ENCODE assay signal across 20 cellular contexts in the genomic region with DNA sequence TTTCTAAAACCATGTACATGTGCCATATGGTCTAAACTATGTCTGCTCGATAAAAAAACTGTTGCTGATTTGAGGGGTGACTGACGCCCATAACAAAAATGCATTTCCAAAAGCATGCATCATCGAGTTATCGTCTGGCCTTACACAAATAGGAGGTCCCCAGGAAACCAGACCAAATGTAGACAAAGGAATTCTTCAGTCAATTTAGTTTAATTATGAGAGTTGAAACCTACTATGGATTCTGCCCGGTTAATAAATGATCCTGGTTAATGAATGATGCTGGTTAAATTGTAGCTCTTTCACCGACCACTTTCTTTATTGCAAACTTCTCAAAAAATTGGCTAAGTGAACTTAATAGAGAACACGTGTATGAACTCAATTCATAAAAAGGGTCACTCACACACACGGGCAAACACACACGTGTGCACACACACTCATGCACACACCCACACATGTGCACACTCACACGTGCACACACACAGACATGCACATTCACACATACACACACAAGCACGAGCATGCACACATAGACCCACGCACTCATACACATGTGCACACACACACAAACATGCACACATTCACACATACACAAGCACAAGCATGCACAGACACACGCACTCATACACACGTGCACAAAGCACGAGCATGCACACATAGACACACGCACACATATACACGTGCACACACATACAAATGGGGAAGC. TPM values are rescaled to one million over a fixed set of nuclear protein-coding genes. Genes with fewer than 3 reads are reported as not detected.
DNase-seq lines count a peak whose midpoint lies in the region; ATAC-seq, FAIRE-seq and TF ChIP-seq lines count a peak whose summit lies in the region.
"Had no signal": no experiment of that assay in that cellular context is flagged by ENCODE, and none has a peak within 500 bp of the region (broad histone marks: within the 10 kb centered on the region; RNA-seq: fewer than 3 reads in every experiment).

No MANE protein-coding gene starts in this region.

- H3K4me1 ChIP-seq in osteoblast (ENCODE audit: insufficient read depth, low read length), result no peaks in the 10 kb centered on the region
- H3K4me1 ChIP-seq: BE2C had no signal

- H4K20me1 ChIP-seq in osteoblast (ENCODE audit: insufficient read depth, low read length), result no peaks in the 10 kb centered on the region

- H3K36me3 ChIP-seq in bronchial epithelial cell (ENCODE audit: control insufficient read depth, insufficient read depth, low read length) (no peaks in the 10 kb centered on the region), osteoblast (ENCODE audit: insufficient read depth, low read length) (no peaks in the 10 kb centered on the region)
- H3K36me3 ChIP-seq: BE2C had no signal

- H3K27ac ChIP-seq in osteoblast (ENCODE audit: low read depth, low read length), result no peak overlapping the region

- H3K4me2 ChIP-seq in osteoblast (ENCODE audit: insufficient read depth, low read length), result no peak overlapping the region
- H3K4me2 ChIP-seq: GM23338 had no signal

- DNase-seq in bronchial epithelial cell (ENCODE audit: low read depth) (no peak), kidney tubule cell (ENCODE audit: low spot score) (peak; percentile 32), osteoblast (ENCODE audit: insufficient read length, low spot score, missing footprints) (peak; percentile 62), GM03348 (ENCODE audit: low spot score) (no peak)
- DNase-seq in activated T-cell treated with anti-CD3 and anti-CD28 coated beads, Interleukin-2, amount 50 U/mL, for 48 hours, result no peak
- DNase-seq: ACHN; BE2C; C1 segment of cervical spinal cord; CD4-positive, CD25-positive, alpha-beta regulatory T cell; CD8-positive, alpha-beta memory T cell; COR-L47; H7; KG1 had no signal

- no peak overlapping the region for H2AFZ ChIP-seq in osteoblast (ENCODE audit: low read length)
- H2AFZ ChIP-seq: GM23338 had no signal

- FAIRE-seq in bronchial epithelial cell (lab: Jason Lieb, UNC), result peak; percentile 95
- FAIRE-seq: A204.1, D721Med, G401.6 had no signal

- H3K27me3 ChIP-seq in bronchial epithelial cell (ENCODE audit: control insufficient read depth, insufficient read depth, low read length) (no peaks in the 10 kb centered on the region), osteoblast (ENCODE audit: insufficient read depth, low read length) (no peaks in the 10 kb centered on the region)

- no peaks in the 10 kb centered on the region for H3K79me2 ChIP-seq in osteoblast (ENCODE audit: insufficient read depth, low read length)

- ATAC-seq in GM21423 (IDR thresholded peaks at IDR 0.05; ENCODE audit: unreplicated experiment), result no peak
- no peak for ATAC-seq in HG03378 (IDR thresholded peaks at IDR 0.05; ENCODE audit: unreplicated experiment)
- ATAC-seq: GM23338, HCT116 had no signal

- H3K4me3 ChIP-seq in bronchial epithelial cell (ENCODE audit: low read depth, low read length) (no peak overlapping the region), osteoblast (ENCODE audit: insufficient read depth, low read length) (no peak overlapping the region)
- H3K4me3 ChIP-seq: GM23338 had no signal

- TF ChIP-seq CTCF in bronchial epithelial cell (IDR thresholded peaks at IDR 0.05; ENCODE audit: insufficient read depth, low read length, severe bottlenecking), result no peak
- no peak for TF ChIP-seq CTCF in osteoblast (IDR thresholded peaks at IDR 0.05; ENCODE audit: extremely low read depth, low read depth, low read length)

- peaks cover 3% of the 10 kb centered on the region for H3K9me3 ChIP-seq in osteoblast (ENCODE audit: low read depth, low read length)
- H3K9me3 ChIP-seq: BE2C had no signal

RNA-seq across cellular contexts. Expression of a gene that starts 59.0 kb away (rescaled TPM):
- total RNA-seq in bronchial epithelial cell (not detected in 2 replicates), osteoblast (not detected in 2 replicates)
- total RNA-seq: CD4-positive, CD25-positive, alpha-beta regulatory T cell; CD8-positive, alpha-beta memory T cell had no signal

Comparison
In these comparisons a context has a peak if more than half of its experiments do, and no peak if none do; other contexts are left out.
1. DNase-seq: peak in kidney tubule cell (single experiment) and osteoblast (single experiment); none in bronchial epithelial cell (single experiment), activated T-cell treated with anti-CD3 and anti-CD28 coated beads, Interleukin-2, amount 50 U/mL, for 48 hours (0 of 2) and GM03348 (single experiment).